8 cellular contexts compared by ENCODE assay signal in the genomic region with DNA sequence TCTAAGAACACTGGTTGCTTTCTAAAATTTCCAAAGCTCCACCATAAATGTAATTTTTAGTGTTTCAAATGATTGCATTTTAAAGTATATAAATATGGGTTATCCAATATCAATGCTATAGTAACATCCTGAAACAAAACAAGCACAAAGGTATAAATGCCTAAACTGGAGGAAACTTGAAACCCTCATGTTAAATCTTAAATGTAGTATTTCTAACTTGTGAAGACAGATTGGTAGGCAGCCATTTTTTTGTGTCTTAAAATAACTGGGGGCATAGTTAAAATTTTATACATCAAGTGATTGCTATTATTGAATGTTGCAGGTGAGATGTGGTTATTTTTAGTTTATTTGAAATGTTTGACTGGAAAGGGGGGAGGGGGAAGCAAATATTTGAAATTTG. TPM values are rescaled to one million over a fixed set of nuclear protein-coding genes. Genes with fewer than 3 reads are reported as not detected.
A peak's percentile ranks its signal among the peaks of the same experiment; 100 is the strongest.
DNase-seq lines count a peak whose midpoint lies in the region; ATAC-seq and TF ChIP-seq lines count a peak whose summit lies in the region.
"Not testable (repeated sequence)": the region's sequence is repeated elsewhere in the genome, so short reads cannot be mapped to it uniquely, and the experiment has no call there.

No MANE protein-coding gene starts in this region.

- not testable (repeated sequence) for H3K27me3 ChIP-seq in HUES48 (ENCODE audit: control insufficient read depth, insufficient read depth, low read length); left lung; thymus (ENCODE audit: control insufficient read depth, insufficient read depth)

- H3K4me1 Mint-ChIP-seq in CD14-positive monocyte (peaks cover 34% of the 10 kb centered on the region), T-cell (peaks cover 53 to 72% (median 53%) of the 10 kb centered on the region in 3 donors), endothelial cell (ENCODE audit: unreplicated experiment) (peaks cover 35% of the 10 kb centered on the region), osteocyte (ENCODE audit: unreplicated experiment) (peaks cover 57% of the 10 kb centered on the region)
- peaks cover 28% of the 10 kb centered on the region for H3K4me1 Mint-ChIP-seq in activated naive CD8-positive, alpha-beta T cell treated with anti-CD3 and anti-CD28 coated beads, Interleukin-2, amount 10 ng/mL, durations not matched to agents 7 days and 5 days

- intact Hi-C loops in CD14-positive monocyte (cut with micrococcal nuclease), result loop anchor here in 1 of 2 donors (5.0 to 10.0 kb wide), 2 partner anchors 34 to 209 kb away; no protein-coding TSS in a partner anchor
- intact Hi-C loops in left lung (cut with DNase I), result not testable (repeated sequence)

- CTCF ChIA-PET in T-cell (lab: Charles Lee), result interaction anchor here (0.6 to 1.5 kb wide), 6 partner anchors 14 to 254 kb away, joined by 3 to 6 read pairs (median 3); no protein-coding TSS in a partner anchor

- peak overlapping the region; percentile 91 for H3K4me3 ChIP-seq in HUES48 (ENCODE audit: low read depth, low read length)
- peak overlapping the region; percentile 94 to 96 for H3K4me3 ChIP-seq in left lung
- peak overlapping the region; percentile 41 for H3K4me3 ChIP-seq in thymus (ENCODE audit: low read length)

- not testable (repeated sequence) for H3K4me1 ChIP-seq in HUES48 (ENCODE audit: control insufficient read depth, insufficient read depth, low read length); thymus (ENCODE audit: control insufficient read depth, insufficient read depth, low read length)
- H3K4me1 ChIP-seq in left lung, result peaks cover 24 to 56% of the 10 kb centered on the region in 2 donors

- not testable (repeated sequence) for H3K9ac ChIP-seq in HUES48 (ENCODE audit: low read depth, low read length)

- H3K36me3 Mint-ChIP-seq in CD14-positive monocyte (peaks cover 38 to 39% of the 10 kb centered on the region in 2 donors), T-cell (peaks cover 36% of the 10 kb centered on the region), endothelial cell (ENCODE audit: low read depth, unreplicated experiment) (peaks cover 28% of the 10 kb centered on the region), osteocyte (ENCODE audit: unreplicated experiment) (peaks cover 36% of the 10 kb centered on the region)
- peaks cover 46% of the 10 kb centered on the region for H3K36me3 Mint-ChIP-seq in activated naive CD8-positive, alpha-beta T cell treated with anti-CD3 and anti-CD28 coated beads, Interleukin-2, amount 10 ng/mL, durations not matched to agents 7 days and 5 days

- DNase-seq in CD14-positive monocyte (ENCODE audit: low spot score); T-cell; activated naive CD8-positive, alpha-beta T cell treated with anti-CD3 and anti-CD28 coated beads, Interleukin-2, amount 10 ng/mL, durations not matched to agents 7 days and 5 days; endothelial cell (ENCODE audit: low spot score); left lung; osteocyte (ENCODE audit: extremely low spot score, unreplicated experiment): not testable (repeated sequence)

- TF ChIP-seq CTCF in CD14-positive monocyte (IDR thresholded peaks at IDR 0.05); endothelial cell (IDR thresholded peaks at IDR 0.05; ENCODE audit: unreplicated experiment); left lung (IDR thresholded peaks at IDR 0.05); osteocyte (IDR thresholded peaks at IDR 0.05): not testable (repeated sequence)

- POLR2A ChIA-PET in T-cell (lab: Charles Lee), result interaction anchor here in 1 of 2 donors (0.6 to 1.1 kb wide), 4 partner anchors 11 to 94 kb away, joined by 3 to 4 read pairs (median 3); a partner anchor contains a TSS
- POLR2A ChIA-PET in activated naive CD8-positive, alpha-beta T cell treated with anti-CD3 and anti-CD28 coated beads, Interleukin-2, amount 10 ng/mL, durations not matched to agents 7 days and 5 days (lab: Charles Lee), result interaction anchor here (0.6 to 1.9 kb wide), 12 partner anchors 9 to 165 kb away, joined by 3 to 31 read pairs (median 6); no protein-coding TSS in a partner anchor

- ATAC-seq in T-cell (replicated peaks in 1 of 4); activated naive CD8-positive, alpha-beta T cell treated with anti-CD3 and anti-CD28 coated beads, Interleukin-2, amount 10 ng/mL, durations not matched to agents 7 days and 5 days (ENCODE audit: low read depth); left lung: not testable (repeated sequence)

- not testable (repeated sequence) for H3K9me3 Mint-ChIP-seq in CD14-positive monocyte; T-cell; activated naive CD8-positive, alpha-beta T cell treated with anti-CD3 and anti-CD28 coated beads, Interleukin-2, amount 10 ng/mL, durations not matched to agents 7 days and 5 days; endothelial cell (ENCODE audit: unreplicated experiment); osteocyte (ENCODE audit: unreplicated experiment)

- not testable (repeated sequence) for H3K27ac ChIP-seq in HUES48 (ENCODE audit: low read depth, low read length); thymus (ENCODE audit: low read depth)
- peak overlapping the region in 1 of 2 donors; percentile 13 for H3K27ac ChIP-seq in left lung

- peaks cover 26% of the 10 kb centered on the region for H3K36me3 ChIP-seq in HUES48 (ENCODE audit: control insufficient read depth, insufficient read depth, low read length)
- H3K36me3 ChIP-seq in left lung, result peaks cover 0 to 29% of the 10 kb centered on the region in 2 donors
- not testable (repeated sequence) for H3K36me3 ChIP-seq in thymus (ENCODE audit: control insufficient read depth, insufficient read depth)

- H3K27me3 Mint-ChIP-seq in CD14-positive monocyte (ENCODE audit: low read depth in 3 of 3); T-cell; activated naive CD8-positive, alpha-beta T cell treated with anti-CD3 and anti-CD28 coated beads, Interleukin-2, amount 10 ng/mL, durations not matched to agents 7 days and 5 days; osteocyte (ENCODE audit: unreplicated experiment): not testable (repeated sequence)
- H3K27me3 Mint-ChIP-seq in endothelial cell (ENCODE audit: unreplicated experiment), result peaks cover 14% of the 10 kb centered on the region

- peak overlapping the region; percentile 93 to 97 for H3K4me3 Mint-ChIP-seq in CD14-positive monocyte
- peak overlapping the region; percentile 93 to 98 (median 97) for H3K4me3 Mint-ChIP-seq in T-cell
- H3K4me3 Mint-ChIP-seq in activated naive CD8-positive, alpha-beta T cell treated with anti-CD3 and anti-CD28 coated beads, Interleukin-2, amount 10 ng/mL, durations not matched to agents 7 days and 5 days, result peak overlapping the region; percentile 99
- peak overlapping the region; percentile 68 for H3K4me3 Mint-ChIP-seq in endothelial cell (ENCODE audit: unreplicated experiment)
- peak overlapping the region; percentile 89 for H3K4me3 Mint-ChIP-seq in osteocyte (ENCODE audit: unreplicated experiment)

- not testable (repeated sequence) for H3K9me3 ChIP-seq in HUES48 (ENCODE audit: control insufficient read depth, insufficient read depth, low read length); left lung; thymus (ENCODE audit: control insufficient read depth)

- H3K27ac Mint-ChIP-seq in CD14-positive monocyte (peak overlapping the region in 4 of 7 donors; percentile 50 to 99 (median 91)), T-cell (peak overlapping the region; percentile 50 to 99), endothelial cell (ENCODE audit: unreplicated experiment) (peak overlapping the region; percentile 17), osteocyte (ENCODE audit: unreplicated experiment) (peak overlapping the region; percentile 62)
- H3K27ac Mint-ChIP-seq in activated naive CD8-positive, alpha-beta T cell treated with anti-CD3 and anti-CD28 coated beads, Interleukin-2, amount 10 ng/mL, durations not matched to agents 7 days and 5 days, result peak overlapping the region; percentile 99

RNA-seq across cellular contexts. Expression of a gene that starts 3.4 kb away (rescaled TPM):
- polyA plus RNA-seq in CD14-positive monocyte (100 to 1,000 TPM; 120 to 136 TPM), thymus (72.0 TPM)
- total RNA-seq in T-cell (100 to 1,000 TPM in 1 of 5 donors, 10 to 100 TPM in 4; 72.0 to 111 (median 93.6) TPM), endothelial cell (ENCODE audit: unreplicated experiment) (55.3 TPM), left lung (10 to 100 TPM; 73.6 to 89.0 TPM), osteocyte (53.4 and 55.2 TPM in 2 replicates)
- total RNA-seq in activated naive CD8-positive, alpha-beta T cell treated with anti-CD3 and anti-CD28 coated beads, Interleukin-2, amount 10 ng/mL, durations not matched to agents 7 days and 5 days, result 100 to 1,000 TPM; 162 to 169 TPM

RNA-seq across cellular contexts. Expression of a gene that starts 43.7 kb away (rescaled TPM):
- 10 to 100 TPM; 18.3 to 27.6 TPM for polyA plus RNA-seq in CD14-positive monocyte
- 100 to 1,000 TPM in 1 of 5 donors, 10 to 100 TPM in 4; 73.0 to 106 (median 88.8) TPM for total RNA-seq in T-cell
- total RNA-seq in activated naive CD8-positive, alpha-beta T cell treated with anti-CD3 and anti-CD28 coated beads, Interleukin-2, amount 10 ng/mL, durations not matched to agents 7 days and 5 days, result 10 to 100 TPM; 90.1 to 91.1 TPM
- 55.5 TPM for total RNA-seq in endothelial cell (ENCODE audit: unreplicated experiment)
- total RNA-seq in left lung, result 10 to 100 TPM; 48.1 to 62.1 TPM
- 61.4 and 71.3 TPM in 2 replicates for total RNA-seq in osteocyte
- 58.1 TPM for polyA plus RNA-seq in thymus

Comparison
In these comparisons a context has a peak if more than half of its experiments do, and no peak if none do; other contexts are left out.
1. H3K27ac Mint-ChIP-seq: peak in every context shown above with its lines; median percentile 99 in activated naive CD8-positive, alpha-beta T cell treated with anti-CD3 and anti-CD28 coated beads, Interleukin-2, amount 10 ng/mL, durations not matched to agents 7 days and 5 days; 91 in CD14-positive monocyte; 74 in T-cell; 62 in osteocyte; 17 in endothelial cell.
2. H3K4me3 ChIP-seq: peak in every context shown above with its lines; median percentile 95 in left lung; 91 in HUES48; 41 in thymus.